ENCODE assay signal across 32 cellular contexts in genomic region chr3:134857356-134857755, GRCh38.
"Had no signal": no experiment of that assay in that cellular context is flagged by ENCODE, and none has a peak within 500 bp of the region (broad histone marks: within the 10 kb centered on the region; RNA-seq: fewer than 3 reads in every experiment).

No MANE protein-coding gene starts in this region.

- H3K4me1 ChIP-seq: SJSA1 had no signal

- H3K27ac Mint-ChIP-seq: activated B cell treated with CpG ODN at 0.5 μM for 24 hours; activated CD4-positive, alpha-beta memory T cell treated with anti-CD3 and anti-CD28 coated beads for 36 hours; activated naive CD4-positive, alpha-beta T cell treated with anti-CD3 and anti-CD28 coated beads, Interleukin-2, amount 10 ng/mL, durations not matched to agents 7 days and 5 days; activated naive CD8-positive, alpha-beta T cell; activated naive CD8-positive, alpha-beta T cell treated with anti-CD3 and anti-CD28 coated beads, Interleukin-2, amount 50 U/mL, for 24 hours; T-helper 1 cell treated with Interleukin-12 subunit alpha and Interleukin-12 subunit beta and Interleukin-4 antibody, amounts not matched to agents 30 μg/mL and 1 μg/mL, for 36 hours; T-helper 2 cell treated with Interferon-gamma antibody and Interleukin-4, amounts not matched to agents 5 μg/mL and 100 μg/mL, for 36 hours had no signal

- H3K9ac ChIP-seq: SK-N-SH had no signal

- H3K36me3 Mint-ChIP-seq: activated CD4-positive, alpha-beta memory T cell treated with anti-CD3 and anti-CD28 coated beads for 36 hours; activated naive CD4-positive, alpha-beta T cell treated with anti-CD3 and anti-CD28 coated beads, Interleukin-2, amount 10 ng/mL, durations not matched to agents 7 days and 5 days; activated naive CD8-positive, alpha-beta T cell; brain had no signal

- H3K4me3 ChIP-seq: MG63, SJSA1 had no signal

- DNase-seq: activated B cell treated with CpG ODN at 0.5 μM for 24 hours; activated CD4-positive, alpha-beta memory T cell treated with anti-CD3 and anti-CD28 coated beads for 36 hours; activated CD4-positive, alpha-beta T cell treated with anti-CD3 and anti-CD28 coated beads for 4 hours; activated CD4-positive, alpha-beta T cell treated with anti-CD3 and anti-CD28 coated beads, Interleukin-2, amount 50 U/mL, for 1 hour; activated CD4-positive, CD25-positive, alpha-beta regulatory T cell treated with anti-CD3 and anti-CD28 coated beads, Interleukin-2, amount 50 U/mL, for 72 hours; activated CD8-positive, alpha-beta memory T cell treated with anti-CD3 and anti-CD28 coated beads, Interleukin-2, amount 50 U/mL, for 4 hours; activated effector memory CD4-positive, alpha-beta T cell treated with Interleukin-2 at 50 U/mL for 16 hours; activated naive CD4-positive, alpha-beta T cell treated with anti-CD3 and anti-CD28 coated beads, Interleukin-2, amount 10 ng/mL, durations not matched to agents 7 days and 5 days; activated naive CD8-positive, alpha-beta T cell treated with anti-CD3 and anti-CD28 coated beads, Interleukin-2, amount 50 U/mL, for 24 hours; activated T-cell treated with anti-CD3 and anti-CD28 coated beads, Interleukin-2, amount 50 U/mL, for 48 hours; anterior cingulate cortex; Kasumi-1; KG1; MG63; NCI-H1105; NCI-H1417 treated with DMSO at 0.1 percent for 48 hours; NCI-H187 treated with DMSO at 0.1 percent for 48 hours; NCI-H2081; NCI-H2171 treated with DMSO at 0.1 percent for 48 hours; NCI-H2227 treated with DMSO at 0.1 percent for 48 hours; NCI-H446; NCI-H510A treated with DMSO at 0.1 percent for 48 hours; NCI-H82; RPMI8226; SHP77 treated with DMSO at 0.1 percent for 48 hours; SK-N-SH had no signal

- H3K4me2 ChIP-seq: SK-N-SH had no signal

- ATAC-seq: activated naive CD8-positive, alpha-beta T cell treated with anti-CD3 and anti-CD28 coated beads, Interleukin-2, amount 50 U/mL, for 24 hours; Panc1 had no signal

- H3K27me3 ChIP-seq: SJSA1 had no signal

- H3K9me3 ChIP-seq: MG63, SJSA1, SK-N-SH had no signal

- H3K36me3 ChIP-seq: MG63, SJSA1 had no signal

- H3K27ac ChIP-seq: SJSA1 had no signal

- H3K4me3 Mint-ChIP-seq: activated B cell treated with CpG ODN at 0.5 μM for 24 hours; activated CD4-positive, alpha-beta memory T cell treated with anti-CD3 and anti-CD28 coated beads for 36 hours; activated naive CD4-positive, alpha-beta T cell treated with anti-CD3 and anti-CD28 coated beads, Interleukin-2, amount 10 ng/mL, durations not matched to agents 7 days and 5 days; activated naive CD8-positive, alpha-beta T cell; activated naive CD8-positive, alpha-beta T cell treated with anti-CD3 and anti-CD28 coated beads, Interleukin-2, amount 50 U/mL, for 24 hours; brain; T-helper 1 cell treated with Interleukin-12 subunit alpha and Interleukin-12 subunit beta and Interleukin-4 antibody, amounts not matched to agents 30 μg/mL and 1 μg/mL, for 36 hours; T-helper 2 cell treated with Interferon-gamma antibody and Interleukin-4, amounts not matched to agents 5 μg/mL and 100 μg/mL, for 36 hours had no signal

- H3K27me3 Mint-ChIP-seq: activated CD4-positive, alpha-beta memory T cell treated with anti-CD3 and anti-CD28 coated beads for 36 hours; activated naive CD8-positive, alpha-beta T cell; activated naive CD8-positive, alpha-beta T cell treated with anti-CD3 and anti-CD28 coated beads, Interleukin-2, amount 50 U/mL, for 24 hours had no signal

- H3K9me3 Mint-ChIP-seq: activated B cell treated with CpG ODN at 0.5 μM for 24 hours; activated CD4-positive, alpha-beta memory T cell treated with anti-CD3 and anti-CD28 coated beads for 36 hours; activated naive CD4-positive, alpha-beta T cell treated with anti-CD3 and anti-CD28 coated beads, Interleukin-2, amount 10 ng/mL, durations not matched to agents 7 days and 5 days; activated naive CD8-positive, alpha-beta T cell treated with anti-CD3 and anti-CD28 coated beads, Interleukin-2, amount 50 U/mL, for 24 hours; brain; T-helper 1 cell treated with Interleukin-12 subunit alpha and Interleukin-12 subunit beta and Interleukin-4 antibody, amounts not matched to agents 30 μg/mL and 1 μg/mL, for 36 hours; T-helper 2 cell treated with Interferon-gamma antibody and Interleukin-4, amounts not matched to agents 5 μg/mL and 100 μg/mL, for 36 hours had no signal
